ENCODE assay signal across 21 cellular contexts in genomic region chr13:53174550-53174949, GRCh38.
A peak's percentile ranks its signal among the peaks of the same experiment; 100 is the strongest.
DNase-seq lines count a peak whose midpoint lies in the region; TF ChIP-seq lines count a peak whose summit lies in the region.
"Had no signal": no experiment of that assay in that cellular context is flagged by ENCODE, and none has a peak within 500 bp of the region (broad histone marks: within the 10 kb centered on the region; RNA-seq: fewer than 3 reads in every experiment).

No MANE protein-coding gene starts in this region.

- no peaks in the 10 kb centered on the region for H4K20me1 ChIP-seq in hepatocyte (ENCODE audit: insufficient read depth, poor library complexity, severe bottlenecking)

- H3K4me3 ChIP-seq in hepatocyte, result no peak overlapping the region
- no peak overlapping the region for H3K4me3 ChIP-seq in tibial nerve
- H3K4me3 ChIP-seq in tibial artery, result no peak overlapping the region
- H3K4me3 ChIP-seq in ascending aorta, result no peak overlapping the region
- no peak overlapping the region for H3K4me3 ChIP-seq in Peyer's patch
- H3K4me3 ChIP-seq: SJSA1 had no signal

- intact Hi-C loops in tibial artery (cut with DNase I; ENCODE audit: low total_unique reads) (no loop called here), ascending aorta (cut with DNase I) (no loop called here)

- no peak overlapping the region for H2AFZ ChIP-seq in hepatocyte

- TF ChIP-seq POLR2A in tibial nerve (IDR thresholded peaks at IDR 0.05) (no peak), Peyer's patch (IDR thresholded peaks at IDR 0.05) (no peak)

- no peak for TF ChIP-seq EP300 in tibial nerve (IDR thresholded peaks at IDR 0.05)

- H3K9me2 ChIP-seq in hepatocyte (replicated peaks; ENCODE audit: insufficient read depth), result no peaks in the 10 kb centered on the region

- DNase-seq in NCI-H2171 treated with DMSO at 0.1 percent for 48 hours (lab: John Stamatoyannopoulos, UW) (peak; percentile 57), NCI-H2171 (lab: John Stamatoyannopoulos, UW) (no peak), NCI-H1694 treated with DMSO at 0.1 percent for 48 hours (lab: John Stamatoyannopoulos, UW) (peak; percentile 32), hepatocyte (ENCODE audit: low spot score) (peak; percentile 6), tibial nerve (ENCODE audit: low spot score in 2 of 2) (peak; percentile 14 to 25), tibial artery (no peak), ascending aorta (ENCODE audit: low spot score in 2 of 2) (no peak), Peyer's patch (no peak)
- DNase-seq: AML-193; C1 segment of cervical spinal cord; Calu3; CD8-positive, alpha-beta memory T cell; DMS53; GF-D8; KBM-7; NCI-H1092 treated with DMSO at 0.1 percent for 48 hours; NCI-H1436 treated with DMSO at 0.1 percent for 48 hours; NCI-H2029 treated with DMSO at 0.1 percent for 48 hours; NCI-H524 treated with DMSO at 0.1 percent for 48 hours had no signal

- H3K27me3 ChIP-seq in hepatocyte, result no peaks in the 10 kb centered on the region
- no peaks in the 10 kb centered on the region for H3K27me3 ChIP-seq in tibial nerve
- H3K27me3 ChIP-seq in tibial artery, result peaks cover 0 to 5% of the 10 kb centered on the region in 2 donors
- no peaks in the 10 kb centered on the region for H3K27me3 ChIP-seq in ascending aorta
- no peaks in the 10 kb centered on the region for H3K27me3 ChIP-seq in Peyer's patch

- H3K36me3 ChIP-seq in hepatocyte (replicated peaks; ENCODE audit: insufficient read depth, low read depth) (no peaks in the 10 kb centered on the region), tibial nerve (no peaks in the 10 kb centered on the region), tibial artery (no peaks in the 10 kb centered on the region), ascending aorta (no peaks in the 10 kb centered on the region), Peyer's patch (no peaks in the 10 kb centered on the region)
- H3K36me3 ChIP-seq: SJSA1 had no signal

- H3K79me2 ChIP-seq in hepatocyte, result no peaks in the 10 kb centered on the region

- H3K27ac ChIP-seq in hepatocyte (no peak overlapping the region), tibial nerve (no peak overlapping the region), tibial artery (no peak overlapping the region), ascending aorta (no peak overlapping the region), Peyer's patch (no peak overlapping the region)
- H3K27ac ChIP-seq: 22Rv1, SJSA1 had no signal

- WGBS in hepatocyte (ENCODE audit: low lambda C conversion rate, missing lambda C conversion rate), result 97% methylated on average over 2 of the region's 2 CpGs
- 69 to 81% methylated on average over 2 of the region's 2 CpGs for WGBS in tibial nerve, 2 donors

- H3K4me1 ChIP-seq in hepatocyte (ENCODE audit: insufficient read depth) (no peaks in the 10 kb centered on the region), tibial nerve (no peaks in the 10 kb centered on the region), tibial artery (no peaks in the 10 kb centered on the region), ascending aorta (no peaks in the 10 kb centered on the region), Peyer's patch (no peaks in the 10 kb centered on the region)
- H3K4me1 ChIP-seq: SJSA1 had no signal

- no peak overlapping the region for H3K4me2 ChIP-seq in hepatocyte

- no peaks in the 10 kb centered on the region for H3K9me3 ChIP-seq in hepatocyte (ENCODE audit: low read depth)
- no peaks in the 10 kb centered on the region for H3K9me3 ChIP-seq in tibial nerve
- H3K9me3 ChIP-seq in tibial artery, result no peaks in the 10 kb centered on the region
- no peaks in the 10 kb centered on the region for H3K9me3 ChIP-seq in ascending aorta
- no peaks in the 10 kb centered on the region for H3K9me3 ChIP-seq in Peyer's patch
- H3K9me3 ChIP-seq: SJSA1 had no signal

- TF ChIP-seq CTCF in hepatocyte (IDR thresholded peaks at IDR 0.05; ENCODE audit: poor library complexity), result no peak
- no peak for TF ChIP-seq CTCF in tibial nerve (IDR thresholded peaks at IDR 0.05)
- TF ChIP-seq CTCF in tibial artery (IDR thresholded peaks at IDR 0.05), result no peak
- TF ChIP-seq CTCF in ascending aorta (IDR thresholded peaks at IDR 0.05), result no peak
- no peak for TF ChIP-seq CTCF in Peyer's patch (IDR thresholded peaks at IDR 0.05)

Comparison
In these comparisons a context has a peak if more than half of its experiments do, and no peak if none do; other contexts are left out.
1. DNase-seq: peak in NCI-H2171 treated with DMSO at 0.1 percent for 48 hours (single experiment), NCI-H1694 treated with DMSO at 0.1 percent for 48 hours (single experiment), hepatocyte (single experiment) and tibial nerve (2 of 2); none in NCI-H2171 (single experiment), tibial artery (0 of 2), ascending aorta (0 of 2) and Peyer's patch (0 of 3).